Comparison of ENCODE assay signal across 9 cellular contexts in the genomic region with DNA sequence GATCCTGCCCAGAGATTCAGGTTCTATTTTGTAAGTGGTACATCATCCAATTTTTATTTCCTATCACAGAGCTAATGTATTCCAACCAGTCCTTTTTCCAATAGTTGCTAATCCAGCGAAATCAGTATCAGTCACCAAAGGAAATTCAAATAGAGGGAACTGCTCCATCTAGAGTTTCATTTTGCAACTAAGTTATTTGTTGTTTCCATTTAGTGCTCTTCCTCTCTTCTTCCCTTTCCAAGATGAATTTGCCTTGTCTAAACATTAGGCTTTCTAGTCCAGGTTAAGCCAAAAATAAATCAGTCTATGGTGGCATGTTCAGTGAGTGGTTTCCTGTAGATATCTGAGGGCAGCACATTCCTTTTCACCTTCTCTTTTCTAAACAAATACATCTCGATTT.
DNase-seq lines count a peak whose midpoint lies in the region; ATAC-seq and TF ChIP-seq lines count a peak whose summit lies in the region.
"Had no signal": no experiment of that assay in that cellular context is flagged by ENCODE, and none has a peak within 500 bp of the region (broad histone marks: within the 10 kb centered on the region; RNA-seq: fewer than 3 reads in every experiment).

No MANE protein-coding gene starts in this region.

- H3K9me3 ChIP-seq in lower lobe of right lung: no peaks in the 10 kb centered on the region

- no peaks in the 10 kb centered on the region for H3K4me1 ChIP-seq in lower lobe of right lung

- H3K36me3 ChIP-seq in brain microvascular endothelial cell (replicated peaks): no peaks in the 10 kb centered on the region
- no peaks in the 10 kb centered on the region for H3K36me3 ChIP-seq in lower lobe of right lung

- ATAC-seq in lower lobe of right lung: no peak
- no peak for ATAC-seq in HG03378 (IDR thresholded peaks at IDR 0.05; ENCODE audit: unreplicated experiment)
- ATAC-seq in HG03432 (IDR thresholded peaks at IDR 0.05; ENCODE audit: unreplicated experiment): no peak
- no peak for ATAC-seq in GM21447 (IDR thresholded peaks at IDR 0.05; ENCODE audit: unreplicated experiment)
- ATAC-seq: stimulated activated effector memory CD8-positive, alpha-beta T cell treated with anti-CD3 and anti-CD28 coated beads, Interleukin-12 subunit alpha, Interleukin-12 subunit beta, amount 100 ng/mL, for 72 hours had no signal

- H3K4me3 ChIP-seq in AG04449 (ENCODE audit: low read depth, low read length): no peak overlapping the region
- no peak overlapping the region for H3K4me3 ChIP-seq in brain microvascular endothelial cell (ENCODE audit: low read depth, low read length)
- H3K4me3 ChIP-seq in lower lobe of right lung: no peak overlapping the region

- DNase-seq in AG04449 (ENCODE audit: low read depth, low spot score): no peak
- peak; percentile 58 for DNase-seq in HT1080 (ENCODE audit: low read depth)
- no peak for DNase-seq in brain microvascular endothelial cell
- DNase-seq in lower lobe of right lung: no peak
- DNase-seq in NCI-H345 treated with DMSO at 0.1 percent for 48 hours (lab: John Stamatoyannopoulos, UW; ENCODE audit: unreplicated experiment): no peak

- no peak overlapping the region for H3K27ac ChIP-seq in brain microvascular endothelial cell
- no peak overlapping the region for H3K27ac ChIP-seq in lower lobe of right lung

- TF ChIP-seq CTCF in AG04449 (IDR thresholded peaks at IDR 0.05; ENCODE audit: insufficient read depth, low read length, missing control alignments): peak; percentile 37
- TF ChIP-seq CTCF in brain microvascular endothelial cell (IDR thresholded peaks at IDR 0.05; ENCODE audit: low read depth, low read length, missing control alignments): peak; percentile 47
- peak; percentile 37 for TF ChIP-seq CTCF in lower lobe of right lung (IDR thresholded peaks at IDR 0.05)

- POLR2A ChIA-PET in AG04449 (lab: Yijun Ruan, JAX): no interaction called here

- intact Hi-C loops in lower lobe of right lung (cut with DNase I): no loop called here

- no peaks in the 10 kb centered on the region for H3K27me3 ChIP-seq in brain microvascular endothelial cell (replicated peaks)
- H3K27me3 ChIP-seq in lower lobe of right lung (ENCODE audit: low read depth): no peaks in the 10 kb centered on the region

- in situ Hi-C loops in brain microvascular endothelial cell (cut with HindIII; ENCODE audit: low pct_ligation_motif_present, low sequenced_read_pairs): no loop called here

- CTCF ChIA-PET in AG04449 (lab: Yijun Ruan, JAX): interaction anchor here (1.0 to 3.1 kb wide), 11 partner anchors 10 to 758 kb away, joined by 3 to 22 read pairs (median 4); no protein-coding TSS in a partner anchor
